Comparison of ENCODE assay signal across 9 cellular contexts in genomic region chr3:34033840-34034239, GRCh38.
"Had no signal": no experiment of that assay in that cellular context is flagged by ENCODE, and none has a peak within 500 bp of the region (broad histone marks: within the 10 kb centered on the region; RNA-seq: fewer than 3 reads in every experiment).

No MANE protein-coding gene starts in this region.

- H3K4me1 ChIP-seq: HAP-1 had no signal

- H3K4me3 ChIP-seq: GM23248, HAP-1 had no signal

- H3K9ac ChIP-seq: GM23248 had no signal

- H3K27ac Mint-ChIP-seq: HFFc6 had no signal

- H3K27ac ChIP-seq: GM23248 had no signal

- FAIRE-seq: HTR-8/SVneo had no signal

- H3K36me3 ChIP-seq: HAP-1 had no signal

- H2AFZ ChIP-seq: GM23248 had no signal

- DNase-seq: GM23248, GOT3, H7, HFFc6, IMR-90, KBM-7 had no signal

- H3K4me3 Mint-ChIP-seq: HFFc6 had no signal

- ATAC-seq: HCT116 had no signal

- H3K9me3 Mint-ChIP-seq: HFFc6 had no signal

- H3K9me3 ChIP-seq: HAP-1 had no signal
